ENCODE assay signal across 1 cellular context in genomic region chr3:103963599-103963998, GRCh38.
A peak's percentile ranks its signal among the peaks of the same experiment; 100 is the strongest.
TF ChIP-seq lines count a peak whose summit lies in the region.

No MANE protein-coding gene starts in this region.

TF ChIP-seq in HepG2, 621 proteins besides CTCF, POLR2A, EP300 and RAD21 (continued from another document and continues in another):
- no peak for TF ChIP-seq ZNF691 (CRISPR knock-in tag; IDR thresholded peaks at IDR 0.05; ENCODE audit: borderline replicate concordance, low read depth)
- TF ChIP-seq ZBTB7B (CRISPR knock-in tag; IDR thresholded peaks at IDR 0.05), result no peak
- TF ChIP-seq ZGPAT (CRISPR knock-in tag; IDR thresholded peaks at IDR 0.05), result 0 out of 2 replicates have a peak, but pooled peaks have one; percentile 22
- no peak for TF ChIP-seq ZNF430 (CRISPR knock-in tag; IDR thresholded peaks at IDR 0.05)
- TF ChIP-seq SKIL (CRISPR knock-in tag; IDR thresholded peaks at IDR 0.05; ENCODE audit: borderline replicate concordance), result no peak
- no peak for TF ChIP-seq CHD2 (IDR thresholded peaks at IDR 0.05; ENCODE audit: low read depth, low read length)
- TF ChIP-seq SRSF9 (IDR thresholded peaks at IDR 0.05; ENCODE audit: borderline replicate concordance, insufficient read depth, low read depth, low read length, poor library complexity, severe bottlenecking), result no peak
- no peak for TF ChIP-seq ZNF496 (CRISPR knock-in tag; IDR thresholded peaks at IDR 0.05; ENCODE audit: insufficient replicate concordance)
- TF ChIP-seq ARID5B (CRISPR knock-in tag; IDR thresholded peaks at IDR 0.05), result peak; percentile 44; the same call in 1 of the 2 replicates
- TF ChIP-seq TEF (CRISPR knock-in tag; IDR thresholded peaks at IDR 0.05), result no peak
- TF ChIP-seq CHCHD3 (CRISPR knock-in tag; IDR thresholded peaks at IDR 0.05), result no peak
- no peak for TF ChIP-seq ZNF407 (CRISPR knock-in tag; IDR thresholded peaks at IDR 0.05; ENCODE audit: not compliant biosample characterization)
- no peak for TF ChIP-seq RARG (CRISPR knock-in tag; IDR thresholded peaks at IDR 0.05; ENCODE audit: low read depth)
- no peak for TF ChIP-seq FOXC1 (CRISPR knock-in tag; IDR thresholded peaks at IDR 0.05; ENCODE audit: borderline replicate concordance)
- 0 out of 2 replicates have a peak, but pooled peaks have one; percentile 23 for TF ChIP-seq SALL1 (CRISPR knock-in tag; IDR thresholded peaks at IDR 0.05)
- no peak for TF ChIP-seq SNAPC2 (CRISPR knock-in tag; IDR thresholded peaks at IDR 0.05)
- no peak for TF ChIP-seq ZNF101 (CRISPR knock-in tag; IDR thresholded peaks at IDR 0.05; ENCODE audit: borderline replicate concordance, low read depth)
- no peak for TF ChIP-seq ZNF253 (CRISPR knock-in tag; IDR thresholded peaks at IDR 0.05; ENCODE audit: borderline replicate concordance)
- TF ChIP-seq TCF12 (IDR thresholded peaks at IDR 0.05), result no peak
- TF ChIP-seq TCF12 (CRISPR knock-in tag; IDR thresholded peaks at IDR 0.05), result no peak
- 0 out of 2 replicates have a peak, but pooled peaks have one; percentile 7 for TF ChIP-seq HNF4A (CRISPR knock-in tag; IDR thresholded peaks at IDR 0.05)
- no peak for TF ChIP-seq ZNF17 (CRISPR knock-in tag; IDR thresholded peaks at IDR 0.05)
- 0 out of 2 replicates have a peak, but pooled peaks have one; percentile 20 for TF ChIP-seq RCOR2 (CRISPR knock-in tag; IDR thresholded peaks at IDR 0.05)
- no peak for TF ChIP-seq ZNF207 (IDR thresholded peaks at IDR 0.05; ENCODE audit: borderline replicate concordance)
- no peak for TF ChIP-seq NR2F6 (IDR thresholded peaks at IDR 0.05)
- no peak for TF ChIP-seq NR2F6 (CRISPR knock-in tag; IDR thresholded peaks at IDR 0.05)
- TF ChIP-seq RERE (CRISPR knock-in tag; IDR thresholded peaks at IDR 0.05; ENCODE audit: low read depth), result no peak
- TF ChIP-seq ZNF879 (CRISPR knock-in tag; IDR thresholded peaks at IDR 0.05), result no peak
- no peak for TF ChIP-seq PPARG (CRISPR knock-in tag; conservative IDR thresholded peaks at IDR 0.05)
- TF ChIP-seq ZNF644 (CRISPR knock-in tag; IDR thresholded peaks at IDR 0.05; ENCODE audit: low read depth), result 0 out of 2 replicates have a peak, but pooled peaks have one; percentile 31
- no peak for TF ChIP-seq MIXL1 (CRISPR knock-in tag; IDR thresholded peaks at IDR 0.05)
- TF ChIP-seq PHF21A (CRISPR knock-in tag; IDR thresholded peaks at IDR 0.05), result no peak
- TF ChIP-seq POLR2AphosphoS5 (IDR thresholded peaks at IDR 0.05; ENCODE audit: low read depth, low read length), result no peak
- TF ChIP-seq GABPB1 (CRISPR knock-in tag; IDR thresholded peaks at IDR 0.05), result no peak
- TF ChIP-seq GATAD2A (CRISPR knock-in tag; IDR thresholded peaks at IDR 0.05), result 0 out of 2 replicates have a peak, but pooled peaks have one; percentile 10
- TF ChIP-seq MAX (IDR thresholded peaks at IDR 0.05), result no peak
- TF ChIP-seq ZMYM4 (CRISPR knock-in tag; IDR thresholded peaks at IDR 0.05), result peak; percentile 59
- no peak for TF ChIP-seq SNRNP70 (IDR thresholded peaks at IDR 0.05; ENCODE audit: low read depth, low read length)
- TF ChIP-seq ZNF776 (CRISPR knock-in tag; IDR thresholded peaks at IDR 0.05), result no peak
